ENCODE assay signal across 13 cellular contexts in genomic region chr1:1060281-1061000, GRCh38. TPM values are rescaled to one million over a fixed set of nuclear protein-coding genes. Genes with fewer than 3 reads are reported as not detected.
DNase-seq lines count a peak whose midpoint lies in the region; ATAC-seq, FAIRE-seq and TF ChIP-seq lines count a peak whose summit lies in the region.
"Had no signal": no experiment of that assay in that cellular context is flagged by ENCODE, and none has a peak within 500 bp of the region (broad histone marks: within the 10 kb centered on the region; RNA-seq: fewer than 3 reads in every experiment).

No MANE protein-coding gene starts in this region.

- peak overlapping the region; percentile 83 for H3K4me3 Mint-ChIP-seq in activated CD4-positive, alpha-beta memory T cell treated with anti-CD3 and anti-CD28 coated beads for 36 hours

- no peak for FAIRE-seq in HepG2 (lab: Jason Lieb, UNC)
- FAIRE-seq: colon had no signal

- peaks cover 47% of the 10 kb centered on the region for H3K4me1 ChIP-seq in HepG2 (ENCODE audit: insufficient read depth, low read length)
- peaks cover 0 to 15% (median 3%) of the 10 kb centered on the region in 4 donors for H3K4me1 ChIP-seq in right lobe of liver
- peaks cover 9 to 22% of the 10 kb centered on the region in 2 donors for H3K4me1 ChIP-seq in thoracic aorta (ENCODE audit: control insufficient read depth in 1 of 2, low read depth in 2 of 2)

- H3K4me3 ChIP-seq in HepG2 (replicated peaks in 1 of 3; ENCODE audit: insufficient read depth in 1 of 3, low read depth in 2 of 3, low read length in 3 of 3) (peak overlapping the region in 2 of 3 experiments; percentile 87 to 96; a peak in 3 of 6 replicates), right lobe of liver (peak overlapping the region in 1 of 3 donors; percentile 53), iPS-18c (ENCODE audit: insufficient read depth, low read depth, low read length) (peak overlapping the region; percentile 63; the same call in 1 of the 2 replicates), thoracic aorta (peak overlapping the region; percentile 78)

- no peak for DNase-seq in HepG2 (ENCODE audit: low spot score)
- DNase-seq in right lobe of liver = no peak
- no peak for DNase-seq in activated CD4-positive, alpha-beta memory T cell treated with anti-CD3 and anti-CD28 coated beads for 36 hours
- DNase-seq in thoracic aorta (ENCODE audit: low spot score) = no peak
- no peak for DNase-seq in RWPE1 (ENCODE audit: low spot score)
- DNase-seq in Ammon's horn (ENCODE audit: low spot score) = no peak
- DNase-seq: activated effector memory CD4-positive, alpha-beta T cell treated with Interleukin-2 at 50 U/mL for 16 hours; Karpas-422; NCI-H2107; occipital lobe had no signal

- CTCF ChIA-PET in HepG2 (lab: Yijun Ruan, JAX; ENCODE audit: low intra/inter-chr PET ratio, low total read pairs) = interaction anchor here (1.1 kb wide), 1 partner anchor 45 kb away, joined by 3 read pairs; no protein-coding TSS in a partner anchor
- CTCF ChIA-PET in activated CD4-positive, alpha-beta memory T cell treated with anti-CD3 and anti-CD28 coated beads for 36 hours (lab: Charles Lee) = interaction anchor here (1.1 to 2.9 kb wide), 2 partner anchors 43 to 76 kb away, joined by 3 to 15 read pairs; no protein-coding TSS in a partner anchor
- CTCF ChIA-PET in RWPE1 (lab: Yijun Ruan, JAX) = interaction anchor here (0.5 to 1.3 kb wide), 5 partner anchors 9 to 71 kb away, joined by 3 to 6 read pairs (median 3); no protein-coding TSS in a partner anchor

- H3K27ac Mint-ChIP-seq in activated CD4-positive, alpha-beta memory T cell treated with anti-CD3 and anti-CD28 coated beads for 36 hours = no peak overlapping the region

- H3K4me1 Mint-ChIP-seq in activated CD4-positive, alpha-beta memory T cell treated with anti-CD3 and anti-CD28 coated beads for 36 hours (ENCODE audit: low read depth) = peaks cover 31% of the 10 kb centered on the region

- H4K20me1 ChIP-seq in HepG2 (ENCODE audit: insufficient read depth, low read length) = no peaks in the 10 kb centered on the region

- H3K9me3 ChIP-seq in HepG2 (ENCODE audit: low read length) (no peaks in the 10 kb centered on the region), right lobe of liver (no peaks in the 10 kb centered on the region), iPS-18c (ENCODE audit: control insufficient read depth, insufficient read depth, low read length) (no peaks in the 10 kb centered on the region), thoracic aorta (no peaks in the 10 kb centered on the region)

- TF ChIP-seq POLR2A in HepG2 (IDR thresholded peaks at IDR 0.05; ENCODE audit: insufficient read depth in 1 of 2, low read depth in 2 of 2, low read length in 2 of 2) (no peak), right lobe of liver (IDR thresholded peaks at IDR 0.05) (no peak)

- H3K9me3 Mint-ChIP-seq in activated CD4-positive, alpha-beta memory T cell treated with anti-CD3 and anti-CD28 coated beads for 36 hours = no peaks in the 10 kb centered on the region

- H3K27me3 Mint-ChIP-seq in activated CD4-positive, alpha-beta memory T cell treated with anti-CD3 and anti-CD28 coated beads for 36 hours = peaks cover 28% of the 10 kb centered on the region

- TF ChIP-seq CTCF in HepG2 (CRISPR knock-in tag; IDR thresholded peaks at IDR 0.05) = no peak
- no peak for TF ChIP-seq CTCF in right lobe of liver (IDR thresholded peaks at IDR 0.05)
- TF ChIP-seq CTCF in thoracic aorta (IDR thresholded peaks at IDR 0.05) = no peak
- no peak for TF ChIP-seq CTCF in RWPE1 (conservative IDR thresholded peaks at IDR 0.05; ENCODE audit: low read depth)

- no peak for ATAC-seq in HepG2
- ATAC-seq in right lobe of liver = no peak
- no peak for ATAC-seq in thoracic aorta (ENCODE audit: insufficient number of reproducible peaks, low FRiP score, low read depth)
- ATAC-seq in GM19467 (IDR thresholded peaks at IDR 0.05; ENCODE audit: unreplicated experiment) = no peak

- 83% methylated on average over 37 of the region's 38 CpGs for WGBS in HepG2 (ENCODE audit: low lambda C conversion rate)
- WGBS in right lobe of liver (ENCODE audit: insufficient coverage, low coverage, low lambda C conversion rate, missing lambda C conversion rate) = 47% methylated on average over 17 of the region's 38 CpGs

- POLR2A ChIA-PET in HepG2 (lab: Yijun Ruan, JAX) (interaction anchor here (1.3 to 3.1 kb wide), 5 partner anchors 19 to 94 kb away, joined by 3 to 20 read pairs (median 6); partner anchors contain the start of gene PLEKHN1), RWPE1 (lab: Yijun Ruan, JAX; ENCODE audit: low non-redundant PET) (no interaction called here)
- POLR2A ChIA-PET in activated CD4-positive, alpha-beta memory T cell treated with anti-CD3 and anti-CD28 coated beads for 36 hours (lab: Charles Lee) = interaction anchor here (0.5 kb wide), 1 partner anchor 156 kb away, joined by 3 read pairs; no protein-coding TSS in a partner anchor

- in situ Hi-C loops in HepG2 (cut with HindIII; ENCODE audit: extremely low pct_ligation_motif_present, low pct_unique_long_range_greater_than_20kb) = no loop called here

- H3K36me3 ChIP-seq in HepG2 (replicated peaks in 1 of 2; ENCODE audit: control insufficient read depth in 1 of 2, insufficient read depth in 2 of 2, low read length in 2 of 2) = no peaks in the 10 kb centered on the region
- no peaks in the 10 kb centered on the region for H3K36me3 ChIP-seq in right lobe of liver
- H3K36me3 ChIP-seq in thoracic aorta = no peaks in the 10 kb centered on the region

- intact Hi-C loops in HepG2 (cut with micrococcal nuclease; ENCODE audit: unreplicated experiment) (no loop called here), right lobe of liver (cut with DNase I) (loop anchor here in 1 of 2 donors (10.0 kb wide), 1 partner anchor 76 kb away; the partner anchor contains the start of gene PERM1)
- intact Hi-C loops in activated CD4-positive, alpha-beta memory T cell treated with anti-CD3 and anti-CD28 coated beads for 36 hours (cut with micrococcal nuclease) = loop anchor here (5.0 to 10.0 kb wide), 3 partner anchors 43 to 157 kb away; partner anchors contain the start of genes KLHL17 and PLEKHN1

- H3K27me3 ChIP-seq in HepG2 (ENCODE audit: control insufficient read depth in 1 of 2, insufficient read depth in 2 of 2, low read length in 2 of 2) (no peaks in the 10 kb centered on the region), right lobe of liver (peaks cover 0 to 20% of the 10 kb centered on the region in 2 donors), thoracic aorta (replicated peaks; ENCODE audit: insufficient read depth) (peaks cover 20% of the 10 kb centered on the region)

- peak overlapping the region; percentile 72; the same call in 1 of the 2 replicates for H3K9ac ChIP-seq in HepG2 (ENCODE audit: insufficient read depth, low read depth, low read length)

- H2AFZ ChIP-seq in HepG2 (ENCODE audit: low read length) = no peak overlapping the region

- no TSS peak for BruUV-seq in HepG2 (replicated peaks; lab: Mats Ljungman, UMichigan)

- no peak for TF ChIP-seq RAD21 in HepG2 (CRISPR knock-in tag; IDR thresholded peaks at IDR 0.05)

- TF ChIP-seq EP300 in HepG2 (IDR thresholded peaks at IDR 0.05; ENCODE audit: low read depth in 2 of 2, low read length in 2 of 2) = no peak
- no peak for TF ChIP-seq EP300 in HepG2 (CRISPR knock-in tag; IDR thresholded peaks at IDR 0.05; ENCODE audit: borderline replicate concordance)

- peak overlapping the region; percentile 95 for H3K4me2 ChIP-seq in HepG2 (ENCODE audit: low read depth, low read length)

- H3K36me3 Mint-ChIP-seq in activated CD4-positive, alpha-beta memory T cell treated with anti-CD3 and anti-CD28 coated beads for 36 hours = peaks cover 15% of the 10 kb centered on the region

- H3K27ac ChIP-seq in HepG2 (ENCODE audit: extremely low read length, insufficient read depth, low read length) (no peak overlapping the region), right lobe of liver (no peak overlapping the region), thoracic aorta (no peak overlapping the region), RWPE1 (no peak overlapping the region)

- no peaks in the 10 kb centered on the region for H3K79me2 ChIP-seq in HepG2 (ENCODE audit: insufficient read depth, low read length)

RNA-seq across cellular contexts. Expression of gene RNF223, which starts 13.7 kb away (rescaled TPM):
- total RNA-seq in HepG2 (2016; rRNA removed; fragmentation: Illumina TruSeq; extraction: Trizol) (not detected in 2 replicates), right lobe of liver (not detected), thoracic aorta (under 1 TPM in 1 of 2 donors, not detected in 1; 0.71 TPM)
- not detected in 2 replicates for total RNA-seq in HepG2 (2016; cell fraction: cytosol; rRNA removed; fragmentation: Illumina TruSeq; extraction: Trizol; ENCODE audit: low read depth)
- total RNA-seq in HepG2 (2016; cell fraction: insoluble cytoplasmic fraction; rRNA removed; fragmentation: Illumina TruSeq; extraction: Trizol) = not detected in 2 replicates
- total RNA-seq in HepG2 (2016; cell fraction: membrane; rRNA removed; fragmentation: Illumina TruSeq; extraction: Trizol) = not detected in 2 replicates
- not detected in 2 replicates for total RNA-seq in HepG2 (2016; cell fraction: nucleus; rRNA removed; fragmentation: Illumina TruSeq; extraction: Trizol)
- polyA plus RNA-seq in HepG2 (2011; rRNA removed) = 0.03 and 0.05 TPM in 2 replicates
- 0.04 TPM in 1 of 2 replicates, not detected in the other for polyA plus RNA-seq in HepG2 (2011; cell fraction: cytosol; rRNA removed)
- polyA plus RNA-seq in HepG2 (2011; cell fraction: nucleus; rRNA removed) = not detected in 2 replicates
- 0.07 and 0.08 TPM in 2 replicates for polyA plus RNA-seq in HepG2 (2012)
- polyA plus RNA-seq in HepG2 (2016; cell fraction: cytosol; fragmentation: Illumina TruSeq; extraction: Trizol; ENCODE audit: low read depth) = not detected in 2 replicates
- polyA plus RNA-seq in HepG2 (2016; cell fraction: insoluble cytoplasmic fraction; fragmentation: Illumina TruSeq; extraction: Trizol; ENCODE audit: low read depth) = not detected in 2 replicates
- polyA plus RNA-seq in HepG2 (2016; cell fraction: membrane; fragmentation: Illumina TruSeq; extraction: Trizol; ENCODE audit: low read depth) = not detected in 2 replicates
- not detected in 2 replicates for polyA plus RNA-seq in HepG2 (2016; cell fraction: nucleus; fragmentation: Illumina TruSeq; extraction: Trizol; ENCODE audit: insufficient read depth, low read depth)
- 2.1 TPM in 1 of 2 replicates, not detected in the other for polyA minus RNA-seq in HepG2 (2011; rRNA and poly(A)+ RNA removed; ENCODE audit: low replicate concordance)
- not detected in 2 replicates for polyA minus RNA-seq in HepG2 (2011; cell fraction: cytosol; rRNA and poly(A)+ RNA removed)
- 0.26 TPM in 1 of 2 replicates, not detected in the other for polyA minus RNA-seq in HepG2 (2011; cell fraction: nucleus; rRNA and poly(A)+ RNA removed)
- not detected for total RNA-seq in activated CD4-positive, alpha-beta memory T cell treated with anti-CD3 and anti-CD28 coated beads for 36 hours
- total RNA-seq: occipital lobe had no signal

RNA-seq across cellular contexts. Expression of gene AGRN, which starts 40.5 kb away (rescaled TPM):
- total RNA-seq in HepG2 (2016; rRNA removed; fragmentation: Illumina TruSeq; extraction: Trizol) (7.3 and 29.8 TPM in 2 replicates), right lobe of liver (10 to 100 TPM; 14.2 to 44.5 (median 35.2) TPM), thoracic aorta (10 to 100 TPM; 36.2 to 36.7 TPM)
- total RNA-seq in HepG2 (2016; cell fraction: cytosol; rRNA removed; fragmentation: Illumina TruSeq; extraction: Trizol; ENCODE audit: low read depth) = 2.7 and 2.9 TPM in 2 replicates
- 5.9 and 28.3 TPM in 2 replicates for total RNA-seq in HepG2 (2016; cell fraction: insoluble cytoplasmic fraction; rRNA removed; fragmentation: Illumina TruSeq; extraction: Trizol)
- total RNA-seq in HepG2 (2016; cell fraction: membrane; rRNA removed; fragmentation: Illumina TruSeq; extraction: Trizol) = 4.9 and 5.0 TPM in 2 replicates
- 36.4 and 50.3 TPM in 2 replicates for total RNA-seq in HepG2 (2016; cell fraction: nucleus; rRNA removed; fragmentation: Illumina TruSeq; extraction: Trizol)
- polyA plus RNA-seq in HepG2 (2011; rRNA removed) = 65.2 and 82.7 TPM in 2 replicates
- 37.7 and 58.0 TPM in 2 replicates for polyA plus RNA-seq in HepG2 (2011; cell fraction: cytosol; rRNA removed)
- polyA plus RNA-seq in HepG2 (2011; cell fraction: nucleus; rRNA removed) = 667 and 906 TPM in 2 replicates
- 77.8 and 101 TPM in 2 replicates for polyA plus RNA-seq in HepG2 (2012)
- 1.4 and 1.5 TPM in 2 replicates for polyA plus RNA-seq in HepG2 (2016; cell fraction: cytosol; fragmentation: Illumina TruSeq; extraction: Trizol; ENCODE audit: low read depth)
- 10.7 and 15.5 TPM in 2 replicates for polyA plus RNA-seq in HepG2 (2016; cell fraction: insoluble cytoplasmic fraction; fragmentation: Illumina TruSeq; extraction: Trizol; ENCODE audit: low read depth)
- polyA plus RNA-seq in HepG2 (2016; cell fraction: membrane; fragmentation: Illumina TruSeq; extraction: Trizol; ENCODE audit: low read depth) = 3.2 and 3.6 TPM in 2 replicates
- 125 and 134 TPM in 2 replicates for polyA plus RNA-seq in HepG2 (2016; cell fraction: nucleus; fragmentation: Illumina TruSeq; extraction: Trizol; ENCODE audit: insufficient read depth, low read depth)
- polyA minus RNA-seq in HepG2 (2011; rRNA and poly(A)+ RNA removed; ENCODE audit: low replicate concordance) = 23.8 and 86.8 TPM in 2 replicates
- 41.3 and 50.7 TPM in 2 replicates for polyA minus RNA-seq in HepG2 (2011; cell fraction: cytosol; rRNA and poly(A)+ RNA removed)
- 80.3 and 86.4 TPM in 2 replicates for polyA minus RNA-seq in HepG2 (2011; cell fraction: nucleus; rRNA and poly(A)+ RNA removed)
- total RNA-seq in activated CD4-positive, alpha-beta memory T cell treated with anti-CD3 and anti-CD28 coated beads for 36 hours = 10 to 100 TPM; 33.2 to 35.6 TPM

RNA-seq across cellular contexts. Expression of gene ISG15, which starts 47.1 kb away (rescaled TPM):
- 54.9 and 68.4 TPM in 2 replicates for total RNA-seq in HepG2 (2016; rRNA removed; fragmentation: Illumina TruSeq; extraction: Trizol)
- total RNA-seq in HepG2 (2016; cell fraction: cytosol; rRNA removed; fragmentation: Illumina TruSeq; extraction: Trizol; ENCODE audit: low read depth) = 17.4 and 19.2 TPM in 2 replicates
- total RNA-seq in HepG2 (2016; cell fraction: insoluble cytoplasmic fraction; rRNA removed; fragmentation: Illumina TruSeq; extraction: Trizol) = 52.2 and 77.4 TPM in 2 replicates
- total RNA-seq in HepG2 (2016; cell fraction: membrane; rRNA removed; fragmentation: Illumina TruSeq; extraction: Trizol) = 17.7 and 18.1 TPM in 2 replicates
- total RNA-seq in HepG2 (2016; cell fraction: nucleus; rRNA removed; fragmentation: Illumina TruSeq; extraction: Trizol) = 18.3 and 23.3 TPM in 2 replicates
- 42.1 and 63.7 TPM in 2 replicates for polyA plus RNA-seq in HepG2 (2011; rRNA removed)
- polyA plus RNA-seq in HepG2 (2011; cell fraction: cytosol; rRNA removed) = 49.9 and 81.6 TPM in 2 replicates
- polyA plus RNA-seq in HepG2 (2011; cell fraction: nucleus; rRNA removed) = 24.5 and 32.4 TPM in 2 replicates
- 19.4 and 39.7 TPM in 2 replicates for polyA plus RNA-seq in HepG2 (2012)
- polyA plus RNA-seq in HepG2 (2016; cell fraction: cytosol; fragmentation: Illumina TruSeq; extraction: Trizol; ENCODE audit: low read depth) = 13.7 and 17.3 TPM in 2 replicates
- 47.3 and 49.3 TPM in 2 replicates for polyA plus RNA-seq in HepG2 (2016; cell fraction: insoluble cytoplasmic fraction; fragmentation: Illumina TruSeq; extraction: Trizol; ENCODE audit: low read depth)
- 10.1 and 12.3 TPM in 2 replicates for polyA plus RNA-seq in HepG2 (2016; cell fraction: membrane; fragmentation: Illumina TruSeq; extraction: Trizol; ENCODE audit: low read depth)
- 22.7 and 27.6 TPM in 2 replicates for polyA plus RNA-seq in HepG2 (2016; cell fraction: nucleus; fragmentation: Illumina TruSeq; extraction: Trizol; ENCODE audit: insufficient read depth, low read depth)
- 24.2 and 34.4 TPM in 2 replicates for polyA minus RNA-seq in HepG2 (2011; rRNA and poly(A)+ RNA removed; ENCODE audit: low replicate concordance)
- polyA minus RNA-seq in HepG2 (2011; cell fraction: cytosol; rRNA and poly(A)+ RNA removed) = 11.4 and 13.3 TPM in 2 replicates
- polyA minus RNA-seq in HepG2 (2011; cell fraction: nucleus; rRNA and poly(A)+ RNA removed) = 2.1 and 5.1 TPM in 2 replicates
- total RNA-seq in right lobe of liver = 10 to 100 TPM; 16.3 to 98.7 (median 26.4) TPM
- total RNA-seq in activated CD4-positive, alpha-beta memory T cell treated with anti-CD3 and anti-CD28 coated beads for 36 hours = 100 to 1,000 TPM in 1 of 2 experiments, 10 to 100 TPM in 1; 96.9 to 108 TPM
- 100 to 1,000 TPM in 1 of 2 donors, 10 to 100 TPM in 1; 31.5 to 104 TPM for total RNA-seq in thoracic aorta

RNA-seq across cellular contexts. Expression of gene C1orf159, which starts 55.4 kb away (rescaled TPM):
- total RNA-seq in HepG2 (2016; rRNA removed; fragmentation: Illumina TruSeq; extraction: Trizol) = 3.8 and 6.7 TPM in 2 replicates
- total RNA-seq in HepG2 (2016; cell fraction: cytosol; rRNA removed; fragmentation: Illumina TruSeq; extraction: Trizol; ENCODE audit: low read depth) = 6.3 and 6.8 TPM in 2 replicates
- 3.6 and 6.6 TPM in 2 replicates for total RNA-seq in HepG2 (2016; cell fraction: insoluble cytoplasmic fraction; rRNA removed; fragmentation: Illumina TruSeq; extraction: Trizol)
- 7.4 and 7.9 TPM in 2 replicates for total RNA-seq in HepG2 (2016; cell fraction: membrane; rRNA removed; fragmentation: Illumina TruSeq; extraction: Trizol)
- 6.3 and 7.7 TPM in 2 replicates for total RNA-seq in HepG2 (2016; cell fraction: nucleus; rRNA removed; fragmentation: Illumina TruSeq; extraction: Trizol)
- polyA plus RNA-seq in HepG2 (2011; rRNA removed) = 3.8 and 4.2 TPM in 2 replicates
- polyA plus RNA-seq in HepG2 (2011; cell fraction: cytosol; rRNA removed) = 1.7 and 4.2 TPM in 2 replicates
- polyA plus RNA-seq in HepG2 (2011; cell fraction: nucleus; rRNA removed) = 22.9 and 35.9 TPM in 2 replicates
- 2.8 and 3.2 TPM in 2 replicates for polyA plus RNA-seq in HepG2 (2012)
- polyA plus RNA-seq in HepG2 (2016; cell fraction: cytosol; fragmentation: Illumina TruSeq; extraction: Trizol; ENCODE audit: low read depth) = 4.7 and 6.0 TPM in 2 replicates
- 3.5 and 4.0 TPM in 2 replicates for polyA plus RNA-seq in HepG2 (2016; cell fraction: insoluble cytoplasmic fraction; fragmentation: Illumina TruSeq; extraction: Trizol; ENCODE audit: low read depth)
- 7.0 and 8.1 TPM in 2 replicates for polyA plus RNA-seq in HepG2 (2016; cell fraction: membrane; fragmentation: Illumina TruSeq; extraction: Trizol; ENCODE audit: low read depth)
- polyA plus RNA-seq in HepG2 (2016; cell fraction: nucleus; fragmentation: Illumina TruSeq; extraction: Trizol; ENCODE audit: insufficient read depth, low read depth) = 19.9 and 20.1 TPM in 2 replicates
- 2.9 and 5.6 TPM in 2 replicates for polyA minus RNA-seq in HepG2 (2011; rRNA and poly(A)+ RNA removed; ENCODE audit: low replicate concordance)
- polyA minus RNA-seq in HepG2 (2011; cell fraction: cytosol; rRNA and poly(A)+ RNA removed) = 2.1 and 2.2 TPM in 2 replicates
- 3.7 and 4.5 TPM in 2 replicates for polyA minus RNA-seq in HepG2 (2011; cell fraction: nucleus; rRNA and poly(A)+ RNA removed)
- total RNA-seq in right lobe of liver = 1 to 10 TPM; 4.0 to 7.7 (median 6.4) TPM
- 10 to 100 TPM; 19.5 to 20.5 TPM for total RNA-seq in activated CD4-positive, alpha-beta memory T cell treated with anti-CD3 and anti-CD28 coated beads for 36 hours
- total RNA-seq in thoracic aorta = 10 to 100 TPM; 10.8 to 21.2 TPM
